Comparison of ENCODE assay signal across 23 cellular contexts in the genomic region with DNA sequence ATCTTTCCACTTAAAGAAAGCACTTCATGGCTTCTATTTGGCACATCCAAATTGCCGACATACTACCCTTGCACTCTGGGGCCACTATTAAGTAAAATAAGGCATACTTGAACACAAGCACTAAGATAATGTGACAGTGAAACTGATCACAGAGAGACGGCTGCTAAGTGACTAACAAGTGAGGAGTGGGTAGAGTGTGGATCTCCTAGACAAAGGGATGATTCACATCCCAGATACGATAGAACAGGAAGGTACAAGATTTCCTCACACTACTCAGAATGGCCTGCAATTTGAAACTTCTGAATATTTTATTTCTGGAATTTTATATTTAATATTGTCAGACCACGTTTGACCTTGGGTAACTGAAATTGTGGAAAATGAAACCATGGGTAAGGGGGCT.
"Had no signal": no experiment of that assay in that cellular context is flagged by ENCODE, and none has a peak within 500 bp of the region (broad histone marks: within the 10 kb centered on the region; RNA-seq: fewer than 3 reads in every experiment).

No MANE protein-coding gene starts in this region.

- H3K27ac Mint-ChIP-seq: activated CD8-positive, alpha-beta T cell treated with anti-CD3 and anti-CD28 coated beads for 36 hours; activated naive CD8-positive, alpha-beta T cell treated with anti-CD3 and anti-CD28 coated beads for 36 hours; activated T-helper 17 cell treated with anti-CD3 and anti-CD28 coated beads, Interleukin-2, amount 50 U/mL, for 72 hours; brain; natural killer cell; stimulated activated naive CD8-positive, alpha-beta T cell treated with anti-CD3 and anti-CD28 coated beads, Interleukin-15, amount 100 ng/mL, for 72 hours; T-helper 2 cell treated with Interferon-gamma antibody and Interleukin-4, amounts not matched to agents 5 μg/mL and 100 μg/mL, for 36 hours; WTC11 had no signal

- H3K9me3 Mint-ChIP-seq: brain had no signal

- H3K27ac ChIP-seq: colonic mucosa, lower lobe of right lung, vagina had no signal

- H3K4me3 Mint-ChIP-seq: activated CD8-positive, alpha-beta T cell treated with anti-CD3 and anti-CD28 coated beads for 36 hours; activated naive CD8-positive, alpha-beta T cell treated with anti-CD3 and anti-CD28 coated beads for 36 hours; activated T-helper 17 cell treated with anti-CD3 and anti-CD28 coated beads, Interleukin-2, amount 50 U/mL, for 72 hours; brain; natural killer cell; stimulated activated naive CD8-positive, alpha-beta T cell treated with anti-CD3 and anti-CD28 coated beads, Interleukin-15, amount 100 ng/mL, for 72 hours; T-helper 2 cell treated with Interferon-gamma antibody and Interleukin-4, amounts not matched to agents 5 μg/mL and 100 μg/mL, for 36 hours; WTC11 had no signal

- H3K4me3 ChIP-seq: colonic mucosa, lower lobe of right lung, vagina had no signal

- H3K27me3 Mint-ChIP-seq: activated CD8-positive, alpha-beta T cell treated with anti-CD3 and anti-CD28 coated beads for 36 hours; activated naive CD8-positive, alpha-beta T cell treated with anti-CD3 and anti-CD28 coated beads for 36 hours; activated T-helper 17 cell treated with anti-CD3 and anti-CD28 coated beads, Interleukin-2, amount 50 U/mL, for 72 hours; brain; stimulated activated naive CD8-positive, alpha-beta T cell treated with anti-CD3 and anti-CD28 coated beads, Interleukin-15, amount 100 ng/mL, for 72 hours had no signal

- FAIRE-seq: endometrium, islet of Langerhans, TTC549 had no signal

- H3K9me3 ChIP-seq: colonic mucosa, lower lobe of right lung, vagina had no signal

- H3K4me1 Mint-ChIP-seq: activated naive CD8-positive, alpha-beta T cell treated with anti-CD3 and anti-CD28 coated beads for 36 hours; activated T-helper 17 cell treated with anti-CD3 and anti-CD28 coated beads, Interleukin-2, amount 50 U/mL, for 72 hours; brain; natural killer cell; stimulated activated naive CD8-positive, alpha-beta T cell treated with anti-CD3 and anti-CD28 coated beads, Interleukin-15, amount 100 ng/mL, for 72 hours; WTC11 had no signal

- DNase-seq: activated CD4-positive, alpha-beta T cell treated with anti-CD3 and anti-CD28 coated beads for 4 hours; activated CD8-positive, alpha-beta T cell treated with anti-CD3 and anti-CD28 coated beads for 36 hours; activated naive CD4-positive, alpha-beta T cell; activated naive CD8-positive, alpha-beta T cell treated with anti-CD3 and anti-CD28 coated beads for 36 hours; activated T-cell treated with anti-CD3 and anti-CD28 coated beads, Interleukin-2, amount 50 U/mL, for 1 hour; central memory CD4-positive, alpha-beta T cell; colonic mucosa; left colon; lower lobe of right lung; natural killer cell; nucleus accumbens; stimulated activated CD4-positive, alpha-beta T cell treated with anti-CD3 and anti-CD28 coated beads, Interleukin-12 subunit alpha, Interleukin-12 subunit beta, amount 100 ng/mL, for 4 hours; stimulated activated CD4-positive, alpha-beta T cell treated with anti-CD3 and anti-CD28 coated beads, Interleukin-2, amount 100 ng/mL, for 24 hours; stimulated activated naive CD8-positive, alpha-beta T cell treated with anti-CD3 and anti-CD28 coated beads, Interleukin-15, amount 100 ng/mL, for 72 hours; trophoblast cell had no signal

- H3K27me3 ChIP-seq: colonic mucosa, vagina had no signal

- ATAC-seq: activated CD8-positive, alpha-beta T cell treated with anti-CD3 and anti-CD28 coated beads for 36 hours; activated T-helper 17 cell treated with anti-CD3 and anti-CD28 coated beads, Interleukin-2, amount 50 U/mL, for 72 hours; left colon; lower lobe of right lung; natural killer cell; stimulated activated naive CD8-positive, alpha-beta T cell treated with anti-CD3 and anti-CD28 coated beads, Interleukin-15, amount 100 ng/mL, for 72 hours; WTC11 had no signal

- H3K36me3 ChIP-seq: colonic mucosa, lower lobe of right lung, vagina had no signal

- H3K4me1 ChIP-seq: colonic mucosa, lower lobe of right lung, vagina had no signal

- H3K36me3 Mint-ChIP-seq: activated naive CD8-positive, alpha-beta T cell treated with anti-CD3 and anti-CD28 coated beads for 36 hours; brain; natural killer cell; WTC11 had no signal
